In genomic region chr19:11987405-11988231, GRCh38 we compare ENCODE assay signal across 8 cellular contexts. TPM values are rescaled to one million over a fixed set of nuclear protein-coding genes. Genes with fewer than 3 reads are reported as not detected.
DNase-seq lines count a peak whose midpoint lies in the region; ATAC-seq, FAIRE-seq and TF ChIP-seq lines count a peak whose summit lies in the region.

No MANE protein-coding gene starts in this region.

- WGBS in right cardiac atrium = under 1% methylated on average over 52 of the region's 52 CpGs

- DNase-seq in HFF-Myc (ENCODE audit: extremely low read depth, low read depth) (peak; percentile 66), NCI-H128 (lab: John Stamatoyannopoulos, UW; ENCODE audit: unreplicated experiment) (peak; percentile 83), T-helper 1 cell (peak; percentile 78 to 90 (median 85)), amniotic stem cell (lab: John Stamatoyannopoulos, UW) (peak; percentile 96), right cardiac atrium (peak; percentile 98 to 99 (median 98)), pulmonary artery endothelial cell (ENCODE audit: low read depth, low spot score) (peak; percentile 67), urothelium cell line (ENCODE audit: low spot score) (peak; percentile 88)

- no peak for TF ChIP-seq CTCF in HFF-Myc (IDR thresholded peaks at IDR 0.05; ENCODE audit: low read depth, low read length, missing control alignments)

- H3K27me3 ChIP-seq in right cardiac atrium (ENCODE audit: control insufficient read depth, insufficient read depth) = no peaks in the 10 kb centered on the region

- no peaks in the 10 kb centered on the region for H3K9me3 ChIP-seq in right cardiac atrium (ENCODE audit: control insufficient read depth, low read length)

- H3K27ac ChIP-seq in right cardiac atrium (ENCODE audit: low read length) = peak overlapping the region; percentile 31

- H3K4me3 ChIP-seq in HFF-Myc (replicated peaks; ENCODE audit: low read depth, low read length) = peak overlapping the region; percentile 89
- peak overlapping the region; percentile 79 for H3K4me3 ChIP-seq in right cardiac atrium (ENCODE audit: low read length)

- no peaks in the 10 kb centered on the region for H3K4me1 ChIP-seq in right cardiac atrium (ENCODE audit: control insufficient read depth, insufficient read depth, low read length)

- peak; percentile 100 for ATAC-seq in right cardiac atrium

- FAIRE-seq in G401.6 (lab: Jason Lieb, UNC) (peak; percentile 85), urothelium cell line (lab: Jason Lieb, UNC) (no peak)

- intact Hi-C loops in right cardiac atrium (cut with DNase I) = loop anchor here (2.0 to 10.0 kb wide), 8 partner anchors 23 to 190 kb away; partner anchors contain the start of genes ZNF700 (in 4 of the 4), ZNF763 (in 2 of the 4), ZNF20 (in 1 of the 4) and ZNF491 (in 1 of the 4)

RNA-seq across cellular contexts. Expression of gene ZNF763, which starts 22.8 kb away (rescaled TPM):
- total RNA-seq in right cardiac atrium = 1 to 10 TPM; 1.8 to 5.9 (median 3.7) TPM
- polyA plus RNA-seq in right cardiac atrium = 2.8 TPM
- 0.40 and 1.9 TPM in 2 replicates for total RNA-seq in pulmonary artery endothelial cell

RNA-seq across cellular contexts. Expression of gene ZNF433, which starts 47.9 kb away (rescaled TPM):
- 1 to 10 TPM; 3.5 to 5.0 (median 3.9) TPM for total RNA-seq in right cardiac atrium
- polyA plus RNA-seq in right cardiac atrium = 4.0 TPM
- 2.4 and 2.6 TPM in 2 replicates for total RNA-seq in pulmonary artery endothelial cell

Comparison
In these comparisons a context has a peak if more than half of its experiments do, and no peak if none do; other contexts are left out.
1. Peak in every context shown above with its lines: DNase-seq, ATAC-seq, H3K4me3 ChIP-seq and H3K27ac ChIP-seq.